ENCODE assay signal across 16 cellular contexts in the genomic region with DNA sequence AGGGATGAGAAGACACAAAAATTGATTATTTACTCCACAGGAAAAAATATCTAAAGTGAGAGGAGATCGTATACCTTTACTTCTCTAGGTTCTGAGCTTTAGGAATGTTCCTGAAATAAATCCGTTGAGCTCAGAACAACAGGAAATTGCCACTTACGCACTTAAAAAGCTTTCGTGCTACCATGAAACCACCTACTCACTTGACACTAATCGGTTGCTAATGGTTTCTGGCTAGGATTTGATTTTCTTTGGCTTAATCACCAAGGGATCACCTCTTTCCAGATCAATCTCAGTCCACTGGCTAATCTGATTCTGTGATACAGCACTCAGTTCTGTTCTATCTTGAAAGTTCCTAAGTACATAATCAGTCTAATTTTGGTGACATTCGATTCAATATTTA.
DNase-seq lines count a peak whose midpoint lies in the region; TF ChIP-seq lines count a peak whose summit lies in the region.
"Had no signal": no experiment of that assay in that cellular context is flagged by ENCODE, and none has a peak within 500 bp of the region (broad histone marks: within the 10 kb centered on the region; RNA-seq: fewer than 3 reads in every experiment).

No MANE protein-coding gene starts in this region.

- H3K27me3 ChIP-seq in H9 (ENCODE audit: insufficient read depth, low read length): no peaks in the 10 kb centered on the region
- no peaks in the 10 kb centered on the region for H3K27me3 ChIP-seq in mesendoderm (ENCODE audit: insufficient read depth, low read length, poor library complexity)
- no peaks in the 10 kb centered on the region for H3K27me3 ChIP-seq in Caco-2 (replicated peaks; ENCODE audit: control insufficient read depth, insufficient read depth, low read length)

- DNase-seq in NCI-H345 (lab: John Stamatoyannopoulos, UW): peak; percentile 8
- DNase-seq in NCI-H345 treated with DMSO at 0.1 percent for 48 hours (lab: John Stamatoyannopoulos, UW; ENCODE audit: unreplicated experiment): no peak
- no peak for DNase-seq in H9
- DNase-seq in SK-N-DZ (ENCODE audit: low spot score): peak; percentile 10
- DNase-seq in mesendoderm: peak; percentile 60
- DNase-seq in Caco-2: no peak
- no peak for DNase-seq in NK-92 treated with Interleukin-12 subunit alpha and Interleukin-12 subunit beta, amount 100 ng/mL, for 24 hours (lab: John Stamatoyannopoulos, UW)
- DNase-seq in immature natural killer cell: no peak
- DNase-seq: C1 segment of cervical spinal cord, NCI-H146, NCI-H2081 treated with DMSO at 0.1 percent for 48 hours, NCI-H226, SHP77, T-helper 1 cell had no signal

- H3K27ac ChIP-seq in H9 (ENCODE audit: insufficient read length, low read depth, low read length) (peak overlapping the region; percentile 36), mesendoderm (ENCODE audit: low read depth, low read length) (no peak overlapping the region)
- H3K27ac ChIP-seq: HL-60 had no signal

- H3K9me3 Mint-ChIP-seq in H9: no peaks in the 10 kb centered on the region; a peak in 1 of 5 replicates
- peaks cover 1% of the 10 kb centered on the region for H3K9me3 Mint-ChIP-seq in Caco-2 (ENCODE audit: unreplicated experiment)
- peaks cover 0 to 18% (median 0%) of the 10 kb centered on the region in 6 donors for H3K9me3 Mint-ChIP-seq in immature natural killer cell

- peaks cover 7% of the 10 kb centered on the region; the same call in 1 of the 2 replicates for H3K4me1 ChIP-seq in H9 (ENCODE audit: insufficient read depth, low read length)
- H3K4me1 ChIP-seq in mesendoderm (ENCODE audit: control insufficient read depth, low read depth, low read length): no peaks in the 10 kb centered on the region
- H3K4me1 ChIP-seq in Caco-2: peaks cover 27% of the 10 kb centered on the region
- H3K4me1 ChIP-seq: HAP-1 had no signal

- H3K27me3 Mint-ChIP-seq in H9 (ENCODE audit: low read depth): no peaks in the 10 kb centered on the region
- H3K27me3 Mint-ChIP-seq in Caco-2 (ENCODE audit: insufficient read depth, unreplicated experiment): no peaks in the 10 kb centered on the region
- H3K27me3 Mint-ChIP-seq in immature natural killer cell (ENCODE audit: low read depth in 3 of 3): peaks cover 0 to 4% (median 0%) of the 10 kb centered on the region in 3 donors

- H2BK120ac ChIP-seq in H9 (ENCODE audit: low read depth, low read length, poor library complexity, severe bottlenecking): no peak overlapping the region
- no peak overlapping the region for H2BK120ac ChIP-seq in mesendoderm (ENCODE audit: low read depth, low read length)

- CTCF ChIA-PET in Caco-2 (lab: Charles Lee): no interaction called here

- POLR2A ChIA-PET in Caco-2 (lab: Charles Lee): no interaction called here

- no peak overlapping the region for H3K56ac ChIP-seq in H9 (ENCODE audit: insufficient read length, low read depth, low read length)
- no peak overlapping the region for H3K56ac ChIP-seq in mesendoderm (ENCODE audit: low read length)

- no peak overlapping the region for H3T11ph ChIP-seq in H9 (ENCODE audit: low read length)

- H3K27ac Mint-ChIP-seq in H9 (no peak overlapping the region), Caco-2 (ENCODE audit: unreplicated experiment) (no peak overlapping the region), immature natural killer cell (no peak overlapping the region)

- H3K4me2 ChIP-seq in H9 (ENCODE audit: insufficient read depth, insufficient read length, low read length) (no peak overlapping the region), mesendoderm (ENCODE audit: low read length) (no peak overlapping the region)

- H3K36me3 Mint-ChIP-seq in H9 (ENCODE audit: insufficient read depth in 1 of 3, low read depth in 3 of 3) (peaks cover 4 to 10% (median 5%) of the 10 kb centered on the region in 3 experiments; a peak in 4 of 7 replicates), Caco-2 (ENCODE audit: insufficient read depth, unreplicated experiment) (no peaks in the 10 kb centered on the region), immature natural killer cell (no peaks in the 10 kb centered on the region)

- H4K91ac ChIP-seq in H9 (ENCODE audit: insufficient read length, low read depth, low read length): no peak overlapping the region

- no peak overlapping the region for H3K4me3 Mint-ChIP-seq in H9
- H3K4me3 Mint-ChIP-seq in Caco-2 (ENCODE audit: unreplicated experiment): no peak overlapping the region
- no peak overlapping the region for H3K4me3 Mint-ChIP-seq in immature natural killer cell

- no peak overlapping the region for H4K5ac ChIP-seq in H9 (ENCODE audit: insufficient read length, low read depth, low read length)
- no peak overlapping the region for H4K5ac ChIP-seq in mesendoderm (ENCODE audit: low read length)

- H3K23ac ChIP-seq in H9 (ENCODE audit: insufficient read length, low read depth, low read length) (no peak overlapping the region), mesendoderm (ENCODE audit: low read length) (no peak overlapping the region)

- H3K36me3 ChIP-seq in mesendoderm (ENCODE audit: control insufficient read depth, insufficient read depth, low read length) (no peaks in the 10 kb centered on the region), Caco-2 (ENCODE audit: control insufficient read depth, insufficient read depth, low read length) (no peaks in the 10 kb centered on the region)
- H3K36me3 ChIP-seq: HAP-1 had no signal

- H2BK5ac ChIP-seq in H9 (ENCODE audit: insufficient read length, low read length): no peak overlapping the region
- no peak overlapping the region for H2BK5ac ChIP-seq in mesendoderm (ENCODE audit: low read length)

- TF ChIP-seq CTCF in H9 (conservative IDR thresholded peaks at IDR 0.05) (no peak), Caco-2 (IDR thresholded peaks at IDR 0.05; ENCODE audit: insufficient read depth in 1 of 2, low read depth in 1 of 2, low read length in 1 of 2, severe bottlenecking in 1 of 2, unreplicated experiment in 1 of 2) (no peak)

- H3K9me3 ChIP-seq in H9 (ENCODE audit: control insufficient read depth, low read depth, low read length) (no peaks in the 10 kb centered on the region), Caco-2 (no peaks in the 10 kb centered on the region)
- H3K9me3 ChIP-seq: HAP-1 had no signal

- H3K4me3 ChIP-seq in mesendoderm (ENCODE audit: low read length) (no peak overlapping the region), Caco-2 (ENCODE audit: low read depth, low read length) (no peak overlapping the region)
- H3K4me3 ChIP-seq: HAP-1 had no signal

- H3K23me2 ChIP-seq in H9 (ENCODE audit: insufficient read length, low read depth, low read length, poor library complexity, severe bottlenecking): no peaks in the 10 kb centered on the region

- no TSS peak for BruUV-seq in Caco-2 (replicated peaks; lab: Mats Ljungman, UMichigan)

- H2AFZ ChIP-seq in H9 (ENCODE audit: low read length): no peak overlapping the region

- H3K4ac ChIP-seq in H9 (ENCODE audit: low read depth, low read length): no peak overlapping the region
- H3K4ac ChIP-seq in mesendoderm (ENCODE audit: low read depth, low read length): no peak overlapping the region

- intact Hi-C loops in Caco-2 (cut with micrococcal nuclease; ENCODE audit: unreplicated experiment): no loop called here

- H4K20me1 ChIP-seq in H9 (ENCODE audit: control insufficient read depth, insufficient read depth, insufficient read length): no peaks in the 10 kb centered on the region

- no CpG with 5 or more reads among the region's 6 CpGs for WGBS in H9 (ENCODE audit: extremely low coverage, insufficient read length, low lambda C conversion rate)
- WGBS in mesendoderm (ENCODE audit: extremely low coverage, insufficient coverage, low lambda C conversion rate): no CpG with 5 or more reads among the region's 6 CpGs

- no peaks in the 10 kb centered on the region for H3K79me1 ChIP-seq in H9 (ENCODE audit: insufficient read depth, low read depth, low read length, poor library complexity, severe bottlenecking)
- no peaks in the 10 kb centered on the region for H3K79me1 ChIP-seq in mesendoderm (ENCODE audit: low read length)

- no peak overlapping the region for H3K14ac ChIP-seq in H9 (ENCODE audit: insufficient read depth, low read length)

- H4K8ac ChIP-seq in H9 (replicated peaks; ENCODE audit: insufficient read length, low read depth, low read length) (no peak overlapping the region), mesendoderm (ENCODE audit: low read depth, low read length) (no peak overlapping the region)

- H3K79me2 ChIP-seq in H9 (ENCODE audit: insufficient read depth, low read length): no peaks in the 10 kb centered on the region
- no peaks in the 10 kb centered on the region for H3K79me2 ChIP-seq in mesendoderm (ENCODE audit: control insufficient read depth, insufficient read depth, low read length)

- no peak overlapping the region for H2BK20ac ChIP-seq in H9 (ENCODE audit: low read depth, low read length, poor library complexity, severe bottlenecking)

- H2BK15ac ChIP-seq in H9 (ENCODE audit: low read depth, low read length): no peak overlapping the region
- no peak overlapping the region for H2BK15ac ChIP-seq in mesendoderm (replicated peaks; ENCODE audit: low read depth)

- H3K18ac ChIP-seq in H9 (ENCODE audit: insufficient read length, low read depth, low read length) (no peak overlapping the region), mesendoderm (ENCODE audit: low read length) (no peak overlapping the region)

- H3K9ac ChIP-seq in H9 (ENCODE audit: extremely low read depth, insufficient read length, low read length): no peak overlapping the region
- H3K9ac ChIP-seq in mesendoderm (ENCODE audit: low read length): no peak overlapping the region

- H2AK5ac ChIP-seq in H9 (ENCODE audit: insufficient read length, low read length) (no peak overlapping the region), mesendoderm (ENCODE audit: low read length) (no peak overlapping the region)

- H2BK12ac ChIP-seq in H9 (ENCODE audit: insufficient read length, low read depth, low read length): no peak overlapping the region

- H3K4me1 Mint-ChIP-seq in H9 (peaks cover 13 to 30% of the 10 kb centered on the region in 2 experiments), Caco-2 (ENCODE audit: low read depth, unreplicated experiment) (peaks cover 18% of the 10 kb centered on the region), immature natural killer cell (no peaks in the 10 kb centered on the region)

Comparison
In these comparisons a context has a peak if more than half of its experiments do, and no peak if none do; other contexts are left out.
1. DNase-seq: peak in NCI-H345 (single experiment), SK-N-DZ (single experiment) and mesendoderm (single experiment); none in NCI-H345 treated with DMSO at 0.1 percent for 48 hours (single experiment), H9 (single experiment), Caco-2 (0 of 2), NK-92 treated with Interleukin-12 subunit alpha and Interleukin-12 subunit beta, amount 100 ng/mL, for 24 hours (single experiment) and immature natural killer cell (0 of 3).